In genomic region chr10:116015922-116016321, GRCh38 we compare ENCODE assay signal across 25 cellular contexts.
"Had no signal": no experiment of that assay in that cellular context is flagged by ENCODE, and none has a peak within 500 bp of the region (broad histone marks: within the 10 kb centered on the region; RNA-seq: fewer than 3 reads in every experiment).

No MANE protein-coding gene starts in this region.

- H3K27me3 ChIP-seq: right atrium auricular region, right lobe of liver, stomach, testis, thyroid gland, transverse colon, upper lobe of left lung, vagina had no signal

- H3K9me3 ChIP-seq: mucosa of descending colon, right lobe of liver, stomach, testis, thyroid gland, transverse colon, upper lobe of left lung, vagina had no signal

- H3K27me3 Mint-ChIP-seq: natural killer cell treated with Interleukin-12 subunit alpha and Interleukin-12 subunit beta and Interleukin-15 and Interleukin-18, amount 100 ng/mL, for 72 hours; stimulated activated naive B cell treated with anti-CD40 and anti-IgM and Interleukin-4, amounts not matched to agents 10 μg/mL and 1 μg/mL and 100 μg/mL, for 72 hours had no signal

- H3K4me1 Mint-ChIP-seq: naive thymus-derived CD4-positive, alpha-beta T cell; neural crest cell; stimulated activated naive B cell treated with anti-CD40 and anti-IgM and Interleukin-4, amounts not matched to agents 10 μg/mL and 1 μg/mL and 100 μg/mL, for 72 hours had no signal

- H3K27ac ChIP-seq: hepatocyte, left ventricle myocardium inferior, right atrium auricular region, right lobe of liver, stomach, testis, thyroid gland, upper lobe of left lung, vagina had no signal

- DNase-seq: islet precursor cell; left ventricle myocardium inferior; mesendoderm; midbrain; mucosa of descending colon; naive thymus-derived CD4-positive, alpha-beta T cell; nucleus accumbens; right lobe of liver; stimulated activated CD4-positive, alpha-beta T cell treated with anti-CD3 and anti-CD28 coated beads, Interleukin-2, amount 100 ng/mL, for 24 hours; stimulated activated CD4-positive, alpha-beta T cell treated with anti-CD3 and anti-CD28 coated beads, Interleukin-4, amount 100 ng/mL, for 1 hour; stimulated activated naive B cell treated with anti-CD40 and anti-IgM and Interleukin-4, amounts not matched to agents 10 μg/mL and 1 μg/mL and 100 μg/mL, for 72 hours; stimulated activated naive CD8-positive, alpha-beta T cell treated with anti-CD3 and anti-CD28 coated beads, Interleukin-15, Interleukin-2, amounts not matched to agents 100 U/mL and 50 U/mL, for 24 hours; stomach; testis; thyroid gland; transverse colon; upper lobe of left lung had no signal

- H3K4me1 ChIP-seq: right atrium auricular region, right lobe of liver, testis, transverse colon, upper lobe of left lung, vagina had no signal

- H3K27ac Mint-ChIP-seq: naive thymus-derived CD4-positive, alpha-beta T cell; natural killer cell treated with Interleukin-12 subunit alpha and Interleukin-12 subunit beta and Interleukin-15 and Interleukin-18, amount 100 ng/mL, for 72 hours; progenitor cell of endocrine pancreas; stimulated activated naive B cell treated with anti-CD40 and anti-IgM and Interleukin-4, amounts not matched to agents 10 μg/mL and 1 μg/mL and 100 μg/mL, for 72 hours had no signal

- H3K4me3 Mint-ChIP-seq: naive thymus-derived CD4-positive, alpha-beta T cell; natural killer cell treated with Interleukin-12 subunit alpha and Interleukin-12 subunit beta and Interleukin-15 and Interleukin-18, amount 100 ng/mL, for 72 hours; neural crest cell; stimulated activated naive B cell treated with anti-CD40 and anti-IgM and Interleukin-4, amounts not matched to agents 10 μg/mL and 1 μg/mL and 100 μg/mL, for 72 hours had no signal

- H3K36me3 ChIP-seq: left ventricle myocardium inferior, right atrium auricular region, right lobe of liver, stomach, thyroid gland, transverse colon, upper lobe of left lung, vagina had no signal

- H3K4me3 ChIP-seq: hepatocyte, left ventricle myocardium inferior, lung, mucosa of descending colon, right atrium auricular region, right lobe of liver, smooth muscle cell, stomach, testis, thyroid gland, transverse colon, upper lobe of left lung, vagina had no signal

- H3K36me3 Mint-ChIP-seq: naive thymus-derived CD4-positive, alpha-beta T cell; stimulated activated naive B cell treated with anti-CD40 and anti-IgM and Interleukin-4, amounts not matched to agents 10 μg/mL and 1 μg/mL and 100 μg/mL, for 72 hours had no signal
